In the genomic region with DNA sequence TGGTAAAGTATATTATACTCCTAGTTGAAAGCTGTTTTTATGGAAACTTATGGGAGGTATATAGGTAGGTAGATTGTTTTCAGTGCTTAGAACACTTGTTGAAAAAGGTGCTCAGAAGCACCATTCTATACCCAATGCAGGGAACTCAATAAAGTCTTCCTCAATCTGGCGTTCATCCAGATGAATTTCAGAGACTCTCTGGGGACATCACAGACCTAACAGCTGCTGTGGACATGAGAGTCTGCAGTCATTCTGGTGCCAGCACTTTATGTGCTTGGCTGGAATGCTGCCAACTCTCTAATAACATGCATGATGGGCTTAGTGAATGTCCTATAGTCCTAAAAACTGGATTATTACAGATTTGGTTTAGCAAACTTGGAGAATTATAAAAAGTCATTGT, we compare ENCODE assay signal across 1 cellular context.
TF ChIP-seq lines count a peak whose summit lies in the region.

No MANE protein-coding gene starts in this region.

TF ChIP-seq in HEK293, 187 proteins besides CTCF, POLR2A, EP300 and RAD21 (continued from another document and continues in another):
- TF ChIP-seq, protein P1, sequence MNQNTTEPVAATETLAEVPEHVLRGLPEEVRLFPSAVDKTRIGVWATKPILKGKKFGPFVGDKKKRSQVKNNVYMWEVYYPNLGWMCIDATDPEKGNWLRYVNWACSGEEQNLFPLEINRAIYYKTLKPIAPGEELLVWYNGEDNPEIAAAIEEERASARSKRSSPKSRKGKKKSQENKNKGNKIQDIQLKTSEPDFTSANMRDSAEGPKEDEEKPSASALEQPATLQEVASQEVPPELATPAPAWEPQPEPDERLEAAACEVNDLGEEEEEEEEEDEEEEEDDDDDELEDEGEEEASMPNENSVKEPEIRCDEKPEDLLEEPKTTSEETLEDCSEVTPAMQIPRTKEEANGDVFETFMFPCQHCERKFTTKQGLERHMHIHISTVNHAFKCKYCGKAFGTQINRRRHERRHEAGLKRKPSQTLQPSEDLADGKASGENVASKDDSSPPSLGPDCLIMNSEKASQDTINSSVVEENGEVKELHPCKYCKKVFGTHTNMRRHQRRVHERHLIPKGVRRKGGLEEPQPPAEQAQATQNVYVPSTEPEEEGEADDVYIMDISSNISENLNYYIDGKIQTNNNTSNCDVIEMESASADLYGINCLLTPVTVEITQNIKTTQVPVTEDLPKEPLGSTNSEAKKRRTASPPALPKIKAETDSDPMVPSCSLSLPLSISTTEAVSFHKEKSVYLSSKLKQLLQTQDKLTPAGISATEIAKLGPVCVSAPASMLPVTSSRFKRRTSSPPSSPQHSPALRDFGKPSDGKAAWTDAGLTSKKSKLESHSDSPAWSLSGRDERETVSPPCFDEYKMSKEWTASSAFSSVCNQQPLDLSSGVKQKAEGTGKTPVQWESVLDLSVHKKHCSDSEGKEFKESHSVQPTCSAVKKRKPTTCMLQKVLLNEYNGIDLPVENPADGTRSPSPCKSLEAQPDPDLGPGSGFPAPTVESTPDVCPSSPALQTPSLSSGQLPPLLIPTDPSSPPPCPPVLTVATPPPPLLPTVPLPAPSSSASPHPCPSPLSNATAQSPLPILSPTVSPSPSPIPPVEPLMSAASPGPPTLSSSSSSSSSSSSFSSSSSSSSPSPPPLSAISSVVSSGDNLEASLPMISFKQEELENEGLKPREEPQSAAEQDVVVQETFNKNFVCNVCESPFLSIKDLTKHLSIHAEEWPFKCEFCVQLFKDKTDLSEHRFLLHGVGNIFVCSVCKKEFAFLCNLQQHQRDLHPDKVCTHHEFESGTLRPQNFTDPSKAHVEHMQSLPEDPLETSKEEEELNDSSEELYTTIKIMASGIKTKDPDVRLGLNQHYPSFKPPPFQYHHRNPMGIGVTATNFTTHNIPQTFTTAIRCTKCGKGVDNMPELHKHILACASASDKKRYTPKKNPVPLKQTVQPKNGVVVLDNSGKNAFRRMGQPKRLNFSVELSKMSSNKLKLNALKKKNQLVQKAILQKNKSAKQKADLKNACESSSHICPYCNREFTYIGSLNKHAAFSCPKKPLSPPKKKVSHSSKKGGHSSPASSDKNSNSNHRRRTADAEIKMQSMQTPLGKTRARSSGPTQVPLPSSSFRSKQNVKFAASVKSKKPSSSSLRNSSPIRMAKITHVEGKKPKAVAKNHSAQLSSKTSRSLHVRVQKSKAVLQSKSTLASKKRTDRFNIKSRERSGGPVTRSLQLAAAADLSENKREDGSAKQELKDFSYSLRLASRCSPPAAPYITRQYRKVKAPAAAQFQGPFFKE (tag by site-specific recombination; IDR thresholded peaks at IDR 0.05; ENCODE audit: borderline replicate concordance), result no peak
- TF ChIP-seq, protein P2, sequence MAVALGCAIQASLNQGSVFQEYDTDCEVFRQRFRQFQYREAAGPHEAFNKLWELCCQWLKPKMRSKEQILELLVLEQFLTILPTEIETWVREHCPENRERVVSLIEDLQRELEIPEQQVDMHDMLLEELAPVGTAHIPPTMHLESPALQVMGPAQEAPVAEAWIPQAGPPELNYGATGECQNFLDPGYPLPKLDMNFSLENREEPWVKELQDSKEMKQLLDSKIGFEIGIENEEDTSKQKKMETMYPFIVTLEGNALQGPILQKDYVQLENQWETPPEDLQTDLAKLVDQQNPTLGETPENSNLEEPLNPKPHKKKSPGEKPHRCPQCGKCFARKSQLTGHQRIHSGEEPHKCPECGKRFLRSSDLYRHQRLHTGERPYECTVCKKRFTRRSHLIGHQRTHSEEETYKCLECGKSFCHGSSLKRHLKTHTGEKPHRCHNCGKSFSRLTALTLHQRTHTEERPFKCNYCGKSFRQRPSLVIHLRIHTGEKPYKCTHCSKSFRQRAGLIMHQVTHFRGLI (tag by site-specific recombination; IDR thresholded peaks at IDR 0.05), result no peak
- TF ChIP-seq YY2 (tag by site-specific recombination; IDR thresholded peaks at IDR 0.05) (no peak), TRIM28 (IDR thresholded peaks at IDR 0.05; ENCODE audit: borderline replicate concordance, low read length) (peak; percentile 64; the same call in 1 of the 2 replicates), ZNF776 (tag by site-specific recombination; IDR thresholded peaks at IDR 0.05; ENCODE audit: borderline replicate concordance) (no peak), KLF1 (tag by site-specific recombination; IDR thresholded peaks at IDR 0.05) (no peak), ZNF658 (tag by site-specific recombination; IDR thresholded peaks at IDR 0.05) (no peak), ZNF19 (tag by site-specific recombination; IDR thresholded peaks at IDR 0.05; ENCODE audit: low read depth) (no peak), ZNF843 (tag by site-specific recombination; IDR thresholded peaks at IDR 0.05) (no peak), SCRT2 (tag by site-specific recombination; IDR thresholded peaks at IDR 0.05) (peak; percentile 79), ZNF404 (tag by site-specific recombination; IDR thresholded peaks at IDR 0.05) (no peak), ZNF571 (tag by site-specific recombination; IDR thresholded peaks at IDR 0.05) (no peak), ZNF2 (tag by site-specific recombination; IDR thresholded peaks at IDR 0.05) (no peak), ZXDB (tag by site-specific recombination; IDR thresholded peaks at IDR 0.05) (peak; percentile 25; the same call in 1 of the 2 replicates), ZNF146 (tag by site-specific recombination; IDR thresholded peaks at IDR 0.05) (no peak), ZBTB7A (tag by site-specific recombination; IDR thresholded peaks at IDR 0.05; ENCODE audit: low read depth) (no peak), ZNF274 (IDR thresholded peaks at IDR 0.05; ENCODE audit: low read length) (no peak), ZNF274 (tag by site-specific recombination; IDR thresholded peaks at IDR 0.05; ENCODE audit: borderline replicate concordance) (no peak), ZNF292 (tag by site-specific recombination; IDR thresholded peaks at IDR 0.05; ENCODE audit: borderline replicate concordance, low read depth) (no peak), ZNF777 (tag by site-specific recombination; IDR thresholded peaks at IDR 0.05; ENCODE audit: borderline replicate concordance) (no peak), ZNF138 (tag by site-specific recombination; IDR thresholded peaks at IDR 0.05; ENCODE audit: borderline replicate concordance) (no peak), ZNF239 (tag by site-specific recombination; IDR thresholded peaks at IDR 0.05) (no peak), ZNF112 (tag by site-specific recombination; IDR thresholded peaks at IDR 0.05) (no peak), ZNF707 (tag by site-specific recombination; IDR thresholded peaks at IDR 0.05) (no peak), ZBTB20 (tag by site-specific recombination; IDR thresholded peaks at IDR 0.05) (no peak), ZSCAN23 (tag by site-specific recombination; IDR thresholded peaks at IDR 0.05) (no peak), ZNF670 (tag by site-specific recombination; IDR thresholded peaks at IDR 0.05; ENCODE audit: low read depth) (no peak), TCF7L2 (IDR thresholded peaks at IDR 0.05; ENCODE audit: borderline replicate concordance, low read depth, low read length) (no peak), ZNF121 (tag by site-specific recombination; IDR thresholded peaks at IDR 0.05) (no peak), REPIN1 (tag by site-specific recombination; IDR thresholded peaks at IDR 0.05; ENCODE audit: low read depth) (no peak), ZNF529 (tag by site-specific recombination; IDR thresholded peaks at IDR 0.05; ENCODE audit: insufficient replicate concordance) (no peak), ZBTB17 (tag by site-specific recombination; IDR thresholded peaks at IDR 0.05) (peak; percentile 39; the same call in 1 of the 2 replicates), EGR2 (tag by site-specific recombination; IDR thresholded peaks at IDR 0.05; ENCODE audit: low read depth) (no peak), KLF7 (tag by site-specific recombination; IDR thresholded peaks at IDR 0.05; ENCODE audit: borderline replicate concordance) (no peak), ZNF214 (tag by site-specific recombination; IDR thresholded peaks at IDR 0.05; ENCODE audit: borderline replicate concordance) (no peak), ZNF623 (tag by site-specific recombination; IDR thresholded peaks at IDR 0.05) (no peak), ZNF677 (tag by site-specific recombination; IDR thresholded peaks at IDR 0.05) (no peak), MYNN (tag by site-specific recombination; IDR thresholded peaks at IDR 0.05; ENCODE audit: borderline replicate concordance) (no peak), SP7 (tag by site-specific recombination; IDR thresholded peaks at IDR 0.05) (no peak), ZNF174 (tag by site-specific recombination; IDR thresholded peaks at IDR 0.05) (no peak), ZNF433 (tag by site-specific recombination; IDR thresholded peaks at IDR 0.05; ENCODE audit: low read depth) (no peak), ZNF785 (tag by site-specific recombination; IDR thresholded peaks at IDR 0.05) (no peak)
- TF ChIP-seq, protein P3, sequence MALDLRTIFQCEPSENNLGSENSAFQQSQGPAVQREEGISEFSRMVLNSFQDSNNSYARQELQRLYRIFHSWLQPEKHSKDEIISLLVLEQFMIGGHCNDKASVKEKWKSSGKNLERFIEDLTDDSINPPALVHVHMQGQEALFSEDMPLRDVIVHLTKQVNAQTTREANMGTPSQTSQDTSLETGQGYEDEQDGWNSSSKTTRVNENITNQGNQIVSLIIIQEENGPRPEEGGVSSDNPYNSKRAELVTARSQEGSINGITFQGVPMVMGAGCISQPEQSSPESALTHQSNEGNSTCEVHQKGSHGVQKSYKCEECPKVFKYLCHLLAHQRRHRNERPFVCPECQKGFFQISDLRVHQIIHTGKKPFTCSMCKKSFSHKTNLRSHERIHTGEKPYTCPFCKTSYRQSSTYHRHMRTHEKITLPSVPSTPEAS (tag by site-specific recombination; IDR thresholded peaks at IDR 0.05), result no peak
- TF ChIP-seq, protein P4, sequence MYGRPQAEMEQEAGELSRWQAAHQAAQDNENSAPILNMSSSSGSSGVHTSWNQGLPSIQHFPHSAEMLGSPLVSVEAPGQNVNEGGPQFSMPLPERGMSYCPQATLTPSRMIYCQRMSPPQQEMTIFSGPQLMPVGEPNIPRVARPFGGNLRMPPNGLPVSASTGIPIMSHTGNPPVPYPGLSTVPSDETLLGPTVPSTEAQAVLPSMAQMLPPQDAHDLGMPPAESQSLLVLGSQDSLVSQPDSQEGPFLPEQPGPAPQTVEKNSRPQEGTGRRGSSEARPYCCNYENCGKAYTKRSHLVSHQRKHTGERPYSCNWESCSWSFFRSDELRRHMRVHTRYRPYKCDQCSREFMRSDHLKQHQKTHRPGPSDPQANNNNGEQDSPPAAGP (tag by site-specific recombination; IDR thresholded peaks at IDR 0.05), result no peak
- TF ChIP-seq, protein P5, sequence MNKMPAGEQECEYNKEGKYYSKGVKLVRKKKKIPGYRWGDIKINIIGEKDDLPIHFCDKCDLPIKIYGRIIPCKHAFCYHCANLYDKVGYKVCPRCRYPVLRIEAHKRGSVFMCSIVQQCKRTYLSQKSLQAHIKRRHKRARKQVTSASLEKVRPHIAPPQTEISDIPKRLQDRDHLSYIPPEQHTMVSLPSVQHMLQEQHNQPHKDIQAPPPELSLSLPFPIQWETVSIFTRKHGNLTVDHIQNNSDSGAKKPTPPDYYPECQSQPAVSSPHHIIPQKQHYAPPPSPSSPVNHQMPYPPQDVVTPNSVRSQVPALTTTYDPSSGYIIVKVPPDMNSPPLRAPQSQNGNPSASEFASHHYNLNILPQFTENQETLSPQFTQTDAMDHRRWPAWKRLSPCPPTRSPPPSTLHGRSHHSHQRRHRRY (tag by site-specific recombination; IDR thresholded peaks at IDR 0.05), result no peak
- TF ChIP-seq, protein P6, sequence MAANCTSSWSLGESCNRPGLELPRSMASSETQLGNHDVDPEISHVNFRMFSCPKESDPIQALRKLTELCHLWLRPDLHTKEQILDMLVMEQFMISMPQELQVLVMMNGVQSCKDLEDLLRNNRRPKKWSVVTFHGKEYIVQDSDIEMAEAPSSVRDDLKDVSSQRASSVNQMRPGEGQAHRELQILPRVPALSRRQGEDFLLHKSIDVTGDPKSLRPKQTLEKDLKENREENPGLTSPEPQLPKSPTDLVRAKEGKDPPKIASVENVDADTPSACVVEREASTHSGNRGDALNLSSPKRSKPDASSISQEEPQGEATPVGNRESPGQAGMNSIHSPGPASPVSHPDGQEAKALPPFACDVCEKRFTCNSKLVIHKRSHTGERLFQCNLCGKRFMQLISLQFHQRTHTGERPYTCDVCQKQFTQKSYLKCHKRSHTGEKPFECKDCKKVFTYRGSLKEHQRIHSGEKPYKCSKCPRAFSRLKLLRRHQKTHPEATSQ (tag by site-specific recombination; IDR thresholded peaks at IDR 0.05), result no peak
- TF ChIP-seq, protein P7, sequence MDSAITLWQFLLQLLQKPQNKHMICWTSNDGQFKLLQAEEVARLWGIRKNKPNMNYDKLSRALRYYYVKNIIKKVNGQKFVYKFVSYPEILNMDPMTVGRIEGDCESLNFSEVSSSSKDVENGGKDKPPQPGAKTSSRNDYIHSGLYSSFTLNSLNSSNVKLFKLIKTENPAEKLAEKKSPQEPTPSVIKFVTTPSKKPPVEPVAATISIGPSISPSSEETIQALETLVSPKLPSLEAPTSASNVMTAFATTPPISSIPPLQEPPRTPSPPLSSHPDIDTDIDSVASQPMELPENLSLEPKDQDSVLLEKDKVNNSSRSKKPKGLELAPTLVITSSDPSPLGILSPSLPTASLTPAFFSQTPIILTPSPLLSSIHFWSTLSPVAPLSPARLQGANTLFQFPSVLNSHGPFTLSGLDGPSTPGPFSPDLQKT (IDR thresholded peaks at IDR 0.05; ENCODE audit: borderline replicate concordance, low read depth, low read length), result no peak
- TF ChIP-seq, protein P8, sequence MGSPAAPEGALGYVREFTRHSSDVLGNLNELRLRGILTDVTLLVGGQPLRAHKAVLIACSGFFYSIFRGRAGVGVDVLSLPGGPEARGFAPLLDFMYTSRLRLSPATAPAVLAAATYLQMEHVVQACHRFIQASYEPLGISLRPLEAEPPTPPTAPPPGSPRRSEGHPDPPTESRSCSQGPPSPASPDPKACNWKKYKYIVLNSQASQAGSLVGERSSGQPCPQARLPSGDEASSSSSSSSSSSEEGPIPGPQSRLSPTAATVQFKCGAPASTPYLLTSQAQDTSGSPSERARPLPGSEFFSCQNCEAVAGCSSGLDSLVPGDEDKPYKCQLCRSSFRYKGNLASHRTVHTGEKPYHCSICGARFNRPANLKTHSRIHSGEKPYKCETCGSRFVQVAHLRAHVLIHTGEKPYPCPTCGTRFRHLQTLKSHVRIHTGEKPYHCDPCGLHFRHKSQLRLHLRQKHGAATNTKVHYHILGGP (tag by site-specific recombination; IDR thresholded peaks at IDR 0.05), result no peak
- TF ChIP-seq, protein P9, sequence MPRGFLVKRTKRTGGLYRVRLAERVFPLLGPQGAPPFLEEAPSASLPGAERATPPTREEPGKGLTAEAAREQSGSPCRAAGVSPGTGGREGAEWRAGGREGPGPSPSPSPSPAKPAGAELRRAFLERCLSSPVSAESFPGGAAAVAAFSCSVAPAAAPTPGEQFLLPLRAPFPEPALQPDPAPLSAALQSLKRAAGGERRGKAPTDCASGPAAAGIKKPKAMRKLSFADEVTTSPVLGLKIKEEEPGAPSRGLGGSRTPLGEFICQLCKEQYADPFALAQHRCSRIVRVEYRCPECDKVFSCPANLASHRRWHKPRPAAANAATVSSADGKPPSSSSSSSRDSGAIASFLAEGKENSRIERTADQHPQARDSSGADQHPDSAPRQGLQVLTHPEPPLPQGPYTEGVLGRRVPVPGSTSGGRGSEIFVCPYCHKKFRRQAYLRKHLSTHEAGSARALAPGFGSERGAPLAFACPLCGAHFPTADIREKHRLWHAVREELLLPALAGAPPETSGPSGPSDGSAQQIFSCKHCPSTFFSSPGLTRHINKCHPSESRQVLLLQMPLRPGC (tag by site-specific recombination; IDR thresholded peaks at IDR 0.05), result no peak
